8 cellular contexts compared by ENCODE assay signal in genomic region chr17:30906101-30906911, GRCh38. TPM values are rescaled to one million over a fixed set of nuclear protein-coding genes. Genes with fewer than 3 reads are reported as not detected.
DNase-seq lines count a peak whose midpoint lies in the region; ATAC-seq and TF ChIP-seq lines count a peak whose summit lies in the region.

Gene TEFM, minus strand, starts transcription at chr17:30906238. Its CDS starts 40 bp downstream, at chr17:30906198.

- peaks cover 0 to 30% (median 0%) of the 10 kb centered on the region in 3 donors for H3K36me3 ChIP-seq in esophagus squamous epithelium

- peak; percentile 81 for ATAC-seq in GM21717 (IDR thresholded peaks at IDR 0.05; ENCODE audit: unreplicated experiment)

- H3K27ac ChIP-seq in esophagus squamous epithelium, result peak within 1 kb of the TSS; percentile 90 to 92 (median 91)

- DNase-seq in DMS153 treated with DMSO at 0.1 percent for 48 hours (lab: John Stamatoyannopoulos, UW; ENCODE audit: unreplicated experiment) (peak; percentile 85), KBM-7 (peak; percentile 92), RKO (ENCODE audit: low spot score) (peak; percentile 93), activated T-helper 1 cell treated with Interleukin-2 at 50 U/mL for 16 hours (ENCODE audit: low read depth) (peak; percentile 80), esophagus squamous epithelium (lab: John Stamatoyannopoulos, UW) (peak; percentile 45), myocyte (ENCODE audit: low read depth) (peak; percentile 94)
- DNase-seq in stimulated activated CD8-positive, alpha-beta memory T cell treated with anti-CD3 and anti-CD28 coated beads, Interleukin-7, amount 100 ng/mL, for 4 hours (ENCODE audit: low read depth in 2 of 2), result peak; percentile 77

- in situ Hi-C loops in KBM-7 (cut with MboI; ENCODE audit: low pct_unique_long_range_greater_than_20kb, low sequenced_read_pairs), result no loop called here

- intact Hi-C loops in esophagus squamous epithelium (cut with DNase I), result no loop called here

- 0 to 1% methylated on average over 11 to 27 of the region's 47 CpGs for WGBS in esophagus squamous epithelium, 2 donors

- H3K4me3 ChIP-seq in esophagus squamous epithelium, result peak within 1 kb of the TSS; percentile 59 to 83 (median 77)

- peak in 1 of 6 experiments; percentile 10 for TF ChIP-seq CTCF in esophagus squamous epithelium (IDR thresholded peaks at IDR 0.05)

- H3K27me3 ChIP-seq in esophagus squamous epithelium, result no peaks in the 10 kb centered on the region

- H3K4me1 ChIP-seq in esophagus squamous epithelium, result peaks cover 15 to 28% (median 17%) of the 10 kb centered on the region in 3 donors

- TF ChIP-seq POLR2A in esophagus squamous epithelium (IDR thresholded peaks at IDR 0.05), result peak in 3 of 4 donors; percentile 30 to 58 (median 39)

- H3K9me3 ChIP-seq in esophagus squamous epithelium, result no peaks in the 10 kb centered on the region

RNA-seq across cellular contexts. Expression of gene TEFM, which starts in this region (rescaled TPM):
- total RNA-seq in esophagus squamous epithelium (10 to 100 TPM in 2 of 4 donors, 1 to 10 TPM in 2; 3.6 to 17.0 (median 9.2) TPM), myocyte (7.9 and 10.8 TPM in 2 replicates)
- polyA plus RNA-seq in myocyte (2012), result 7.4 TPM

Comparison
In these comparisons a context has a peak if more than half of its experiments do, and no peak if none do; other contexts are left out.
1. Peak in every context shown above with its lines: DNase-seq, ATAC-seq, H3K4me3 ChIP-seq and H3K27ac ChIP-seq.